In genomic region chr4:99816611-99817309, GRCh38 we compare ENCODE assay signal across 9 cellular contexts. TPM values are rescaled to one million over a fixed set of nuclear protein-coding genes. Genes with fewer than 3 reads are reported as not detected.
DNase-seq lines count a peak whose midpoint lies in the region; ATAC-seq and TF ChIP-seq lines count a peak whose summit lies in the region.
"Had no signal": no experiment of that assay in that cellular context is flagged by ENCODE, and none has a peak within 500 bp of the region (broad histone marks: within the 10 kb centered on the region; RNA-seq: fewer than 3 reads in every experiment).

Gene DAPP1 (plus strand): TSS chr4:99816827. CDS start chr4:99816914, 87 bp downstream.

- CTCF ChIA-PET in activated CD8-positive, alpha-beta memory T cell treated with anti-CD3 and anti-CD28 coated beads for 36 hours (lab: Charles Lee), result interaction anchor here (1.0 to 1.2 kb wide), 2 partner anchors 68 to 78 kb away, joined by 3 read pairs; partner anchors contain the start of gene LAMTOR3

- DNase-seq in ELF-1 (ENCODE audit: low read depth, low spot score) (peak; percentile 42), M059J (ENCODE audit: low read depth) (peak; percentile 26), head of caudate nucleus (peak in 29 of 42 donors; percentile 3 to 49 (median 20)), foreskin fibroblast (no peak), NCI-H69 (lab: John Stamatoyannopoulos, UW) (no peak)
- DNase-seq in stimulated activated CD4-positive, alpha-beta T cell treated with anti-CD3 and anti-CD28 coated beads, Interleukin-4, amount 100 ng/mL, for 24 hours, result peak; percentile 78

- TF ChIP-seq CTCF in foreskin fibroblast (IDR thresholded peaks at IDR 0.05; ENCODE audit: low read depth, low read length), result no peak

- POLR2A ChIA-PET in activated CD8-positive, alpha-beta memory T cell treated with anti-CD3 and anti-CD28 coated beads for 36 hours (lab: Charles Lee), result interaction anchor here (0.5 to 1.6 kb wide), 4 partner anchors 11 to 240 kb away, joined by 3 to 14 read pairs (median 4); no protein-coding TSS in a partner anchor

- ATAC-seq in GM21529 (IDR thresholded peaks at IDR 0.05; ENCODE audit: unreplicated experiment), result peak; percentile 93

- no peak within 1 kb of the TSS for H3K4me3 ChIP-seq in foreskin fibroblast (ENCODE audit: low read depth in 1 of 2, low read length in 2 of 2)

- intact Hi-C loops in head of caudate nucleus (cut with DNase I), result no loop called here

RNA-seq across cellular contexts. Expression of gene DAPP1, which starts in this region (rescaled TPM):
- total RNA-seq in M059J (2014; rRNA removed; shearing (Covaris generic)), result 0.49 and 0.76 TPM in 2 replicates
- total RNA-seq in activated CD8-positive, alpha-beta memory T cell treated with anti-CD3 and anti-CD28 coated beads for 36 hours, result 10 to 100 TPM; 24.1 to 24.4 TPM
- total RNA-seq: glomerular endothelial cell had no signal

Comparison
In these comparisons a context has a peak if more than half of its experiments do, and no peak if none do; other contexts are left out.
1. RNA of gene DAPP1 (total RNA-seq): 24.1 to 24.4 TPM in activated CD8-positive, alpha-beta memory T cell treated with anti-CD3 and anti-CD28 coated beads for 36 hours; 0.49 to 0.76 TPM in M059J; every median in the first group is over 10 times any median in the second.
2. Peak in DNase-seq in M059J; RNA of the gene not detected or under 1 TPM.
3. DNase-seq: peak in ELF-1 (single experiment), head of caudate nucleus (29 of 42) and stimulated activated CD4-positive, alpha-beta T cell treated with anti-CD3 and anti-CD28 coated beads, Interleukin-4, amount 100 ng/mL, for 24 hours (single experiment); none in foreskin fibroblast (0 of 2) and NCI-H69 (single experiment).